ENCODE assay signal across 9 cellular contexts in genomic region chrX:23334871-23335599, GRCh38. TPM values are rescaled to one million over a fixed set of nuclear protein-coding genes. Genes with fewer than 3 reads are reported as not detected.
DNase-seq lines count a peak whose midpoint lies in the region; ATAC-seq and TF ChIP-seq lines count a peak whose summit lies in the region.
"Had no signal": no experiment of that assay in that cellular context is flagged by ENCODE, and none has a peak within 500 bp of the region (broad histone marks: within the 10 kb centered on the region; RNA-seq: fewer than 3 reads in every experiment).

No MANE protein-coding gene starts in this region.

- peak overlapping the region; percentile 10 for H3K4me3 ChIP-seq in GM12875 (ENCODE audit: low read depth, low read length)
- H3K4me3 ChIP-seq in neural cell (ENCODE audit: low read length): peak overlapping the region; percentile 86

- TF ChIP-seq RAD21 in neural cell (conservative IDR thresholded peaks at IDR 0.05): peak; percentile 31

- TF ChIP-seq CTCF in GM12875 (IDR thresholded peaks at IDR 0.05; ENCODE audit: borderline replicate concordance, insufficient read depth, low read depth, low read length) (no peak), neural cell (IDR thresholded peaks at IDR 0.05; ENCODE audit: poor library complexity, severe bottlenecking) (peak; percentile 24)

- H3K27me3 ChIP-seq in neural cell (ENCODE audit: insufficient read depth, low read depth, low read length): peaks cover 9% of the 10 kb centered on the region

- no peak overlapping the region for H3K4me2 ChIP-seq in neural cell (ENCODE audit: low read length)

- no peak for TF ChIP-seq EP300 in neural cell (conservative IDR thresholded peaks at IDR 0.05; ENCODE audit: poor library complexity, severe bottlenecking)

- no peaks in the 10 kb centered on the region for H4K20me1 ChIP-seq in neural cell (ENCODE audit: insufficient read depth)

- H2AFZ ChIP-seq in neural cell (ENCODE audit: low read depth, low read length): no peak overlapping the region

- peak overlapping the region; percentile 61 for H3K27ac ChIP-seq in neural cell (ENCODE audit: low read length)

- H3K9me3 ChIP-seq in neural cell (ENCODE audit: low read length): no peaks in the 10 kb centered on the region

- H3K9ac ChIP-seq in neural cell (ENCODE audit: low read length): peak overlapping the region; percentile 78

- intact Hi-C loops in sciatic nerve (cut with DNase I): no loop called here

- no peaks in the 10 kb centered on the region for H3K36me3 ChIP-seq in neural cell (ENCODE audit: insufficient read depth, low read length)

- H3K9me2 ChIP-seq in neural cell (ENCODE audit: insufficient read depth, low read length): no peaks in the 10 kb centered on the region

- peaks cover 25% of the 10 kb centered on the region for H3K79me2 ChIP-seq in neural cell (replicated peaks; ENCODE audit: insufficient read depth, low read length)

- no peaks in the 10 kb centered on the region for H3F3A ChIP-seq in neural cell (ENCODE audit: insufficient read depth, low read length, poor library complexity, severe bottlenecking)

- no peak for ATAC-seq in sciatic nerve
- ATAC-seq in HG03439 (IDR thresholded peaks at IDR 0.05; ENCODE audit: unreplicated experiment): no peak
- ATAC-seq: HCT116 had no signal

- DNase-seq in AG20443 (ENCODE audit: low spot score): peak; percentile 3
- DNase-seq in cerebellar cortex (ENCODE audit: low spot score): peak; percentile 27
- DNase-seq in sciatic nerve (ENCODE audit: low spot score): no peak
- DNase-seq in SW 1271 (lab: John Stamatoyannopoulos, UW): no peak
- no peak for DNase-seq in RPMI8226

TF ChIP-seq in neural cell, 6 proteins besides CTCF, POLR2A, EP300 and RAD21:
- TF ChIP-seq TAF1 (IDR thresholded peaks at IDR 0.05; ENCODE audit: low read depth) (no peak), REST (IDR thresholded peaks at IDR 0.05; ENCODE audit: borderline replicate concordance) (no peak), SMC3 (conservative IDR thresholded peaks at IDR 0.05; ENCODE audit: poor library complexity) (peak; percentile 18), POLR2AphosphoS5 (IDR thresholded peaks at IDR 0.05) (peak; percentile 2), MXI1 (conservative IDR thresholded peaks at IDR 0.05; ENCODE audit: poor library complexity, severe bottlenecking) (peak; percentile 20), EZH2 (IDR thresholded peaks at IDR 0.05; ENCODE audit: borderline replicate concordance, insufficient read depth, low read length, poor library complexity, severe bottlenecking) (no peak)
TF ChIP-seq in neural cell: peak in this region for 3.

RNA-seq across cellular contexts. Expression of gene PTCHD1, which starts 0.4 kb away (rescaled TPM):
- polyA plus RNA-seq in neural cell: 10.0 and 12.0 TPM in 2 replicates
- polyA minus RNA-seq in neural cell: 28.0 and 38.7 TPM in 2 replicates
- total RNA-seq in sciatic nerve: 0.04 TPM

Comparison
In these comparisons a context has a peak if more than half of its experiments do, and no peak if none do; other contexts are left out.
1. DNase-seq: peak in AG20443 (single experiment) and cerebellar cortex (single experiment); none in sciatic nerve (single experiment), SW 1271 (0 of 2) and RPMI8226 (single experiment).